In the genomic region with DNA sequence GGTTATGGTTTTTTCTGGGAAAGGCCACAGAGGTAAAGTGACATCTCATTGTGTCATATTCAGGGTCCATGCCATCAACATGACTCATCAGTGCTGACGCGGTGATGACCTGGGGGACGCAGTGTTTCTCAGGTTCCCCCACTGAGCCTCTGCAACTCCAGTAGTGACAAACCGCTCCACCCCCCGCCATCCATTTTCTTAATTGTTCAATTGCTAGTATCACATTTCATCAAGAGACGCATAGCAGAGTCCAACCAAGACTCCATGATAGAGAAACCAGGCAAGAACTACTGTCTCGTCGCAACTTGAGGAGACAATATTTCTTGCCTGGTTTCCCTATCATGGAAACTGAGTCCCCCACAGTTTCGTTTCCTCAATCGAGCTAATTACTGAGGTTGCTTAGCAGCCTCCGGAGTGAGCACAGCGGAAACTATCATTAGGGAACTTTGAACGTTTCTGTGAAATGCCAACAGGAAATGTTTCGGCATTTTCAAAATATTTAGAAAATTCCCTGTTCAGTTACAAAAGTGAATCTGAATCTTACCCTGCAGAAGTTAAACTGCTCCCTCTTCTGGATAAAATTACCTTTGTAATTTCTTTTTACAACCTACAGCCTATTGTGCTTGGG, we compare ENCODE assay signal across 1 cellular context.
A peak's percentile ranks its signal among the peaks of the same experiment; 100 is the strongest.
TF ChIP-seq lines count a peak whose summit lies in the region.

No MANE protein-coding gene starts in this region.

TF ChIP-seq in K562, 482 proteins besides CTCF, POLR2A, EP300 and RAD21 (continued from another document and continues in another):
- TF ChIP-seq, protein P1, sequence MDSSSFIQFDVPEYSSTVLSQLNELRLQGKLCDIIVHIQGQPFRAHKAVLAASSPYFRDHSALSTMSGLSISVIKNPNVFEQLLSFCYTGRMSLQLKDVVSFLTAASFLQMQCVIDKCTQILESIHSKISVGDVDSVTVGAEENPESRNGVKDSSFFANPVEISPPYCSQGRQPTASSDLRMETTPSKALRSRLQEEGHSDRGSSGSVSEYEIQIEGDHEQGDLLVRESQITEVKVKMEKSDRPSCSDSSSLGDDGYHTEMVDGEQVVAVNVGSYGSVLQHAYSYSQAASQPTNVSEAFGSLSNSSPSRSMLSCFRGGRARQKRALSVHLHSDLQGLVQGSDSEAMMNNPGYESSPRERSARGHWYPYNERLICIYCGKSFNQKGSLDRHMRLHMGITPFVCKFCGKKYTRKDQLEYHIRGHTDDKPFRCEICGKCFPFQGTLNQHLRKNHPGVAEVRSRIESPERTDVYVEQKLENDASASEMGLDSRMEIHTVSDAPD (CRISPR knock-in tag; IDR thresholded peaks at IDR 0.05), result no peak
- no peak for TF ChIP-seq TSC22D4 (tag; IDR thresholded peaks at IDR 0.05)
- TF ChIP-seq, protein P2, sequence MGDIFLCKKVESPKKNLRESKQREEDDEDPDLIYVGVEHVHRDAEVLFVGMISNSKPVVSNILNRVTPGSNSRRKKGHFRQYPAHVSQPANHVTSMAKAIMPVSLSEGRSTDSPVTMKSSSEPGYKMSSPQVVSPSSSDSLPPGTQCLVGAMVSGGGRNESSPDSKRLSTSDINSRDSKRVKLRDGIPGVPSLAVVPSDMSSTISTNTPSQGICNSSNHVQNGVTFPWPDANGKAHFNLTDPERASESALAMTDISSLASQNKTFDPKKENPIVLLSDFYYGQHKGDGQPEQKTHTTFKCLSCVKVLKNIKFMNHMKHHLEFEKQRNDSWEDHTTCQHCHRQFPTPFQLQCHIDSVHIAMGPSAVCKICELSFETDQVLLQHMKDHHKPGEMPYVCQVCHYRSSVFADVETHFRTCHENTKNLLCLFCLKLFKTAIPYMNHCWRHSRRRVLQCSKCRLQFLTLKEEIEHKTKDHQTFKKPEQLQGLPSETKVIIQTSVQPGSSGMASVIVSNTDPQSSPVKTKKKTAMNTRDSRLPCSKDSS (IDR thresholded peaks at IDR 0.05; ENCODE audit: low read depth, partially characterized antibody), result no peak
- TF ChIP-seq, protein P3, sequence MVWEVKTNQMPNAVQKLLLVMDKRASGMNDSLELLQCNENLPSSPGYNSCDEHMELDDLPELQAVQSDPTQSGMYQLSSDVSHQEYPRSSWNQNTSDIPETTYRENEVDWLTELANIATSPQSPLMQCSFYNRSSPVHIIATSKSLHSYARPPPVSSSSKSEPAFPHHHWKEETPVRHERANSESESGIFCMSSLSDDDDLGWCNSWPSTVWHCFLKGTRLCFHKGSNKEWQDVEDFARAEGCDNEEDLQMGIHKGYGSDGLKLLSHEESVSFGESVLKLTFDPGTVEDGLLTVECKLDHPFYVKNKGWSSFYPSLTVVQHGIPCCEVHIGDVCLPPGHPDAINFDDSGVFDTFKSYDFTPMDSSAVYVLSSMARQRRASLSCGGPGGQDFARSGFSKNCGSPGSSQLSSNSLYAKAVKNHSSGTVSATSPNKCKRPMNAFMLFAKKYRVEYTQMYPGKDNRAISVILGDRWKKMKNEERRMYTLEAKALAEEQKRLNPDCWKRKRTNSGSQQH (CRISPR knock-in tag; IDR thresholded peaks at IDR 0.05), result 0 out of 2 replicates have a peak, but pooled peaks have one; percentile 38
- no peak for TF ChIP-seq NR4A1 (CRISPR knock-in tag; IDR thresholded peaks at IDR 0.05)
- peak; percentile 85; the same call in 1 of the 2 replicates for TF ChIP-seq NR4A1 (tag; IDR thresholded peaks at IDR 0.05)
- TF ChIP-seq, protein P4, sequence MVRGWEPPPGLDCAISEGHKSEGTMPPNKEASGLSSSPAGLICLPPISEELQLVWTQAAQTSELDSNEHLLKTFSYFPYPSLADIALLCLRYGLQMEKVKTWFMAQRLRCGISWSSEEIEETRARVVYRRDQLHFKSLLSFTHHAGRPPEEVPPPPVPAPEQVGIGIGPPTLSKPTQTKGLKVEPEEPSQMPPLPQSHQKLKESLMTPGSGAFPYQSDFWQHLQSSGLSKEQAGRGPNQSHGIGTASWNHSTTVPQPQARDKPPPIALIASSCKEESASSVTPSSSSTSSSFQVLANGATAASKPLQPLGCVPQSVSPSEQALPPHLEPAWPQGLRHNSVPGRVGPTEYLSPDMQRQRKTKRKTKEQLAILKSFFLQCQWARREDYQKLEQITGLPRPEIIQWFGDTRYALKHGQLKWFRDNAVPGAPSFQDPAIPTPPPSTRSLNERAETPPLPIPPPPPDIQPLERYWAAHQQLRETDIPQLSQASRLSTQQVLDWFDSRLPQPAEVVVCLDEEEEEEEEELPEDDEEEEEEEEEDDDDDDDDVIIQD (CRISPR knock-in tag; IDR thresholded peaks at IDR 0.05), result 0 out of 2 replicates have a peak, but pooled peaks have one; percentile 61
- no peak for TF ChIP-seq TFAM (CRISPR knock-in tag; conservative IDR thresholded peaks at IDR 0.05)
- 0 out of 4 replicates have a peak, but pooled peaks of 1 of the 2 experiments have one; percentile 30 for TF ChIP-seq HDAC1 (IDR thresholded peaks at IDR 0.05)
- TF ChIP-seq ZNF197 (CRISPR knock-in tag; IDR thresholded peaks at IDR 0.05; ENCODE audit: low read depth), result no peak
- peak; percentile 62 for TF ChIP-seq MEIS2 (IDR thresholded peaks at IDR 0.05; ENCODE audit: partially characterized antibody)
- no peak for TF ChIP-seq CHD1 (IDR thresholded peaks at IDR 0.05; ENCODE audit: low read length)
- TF ChIP-seq THRAP3 (IDR thresholded peaks at IDR 0.05; ENCODE audit: borderline replicate concordance), result no peak
- TF ChIP-seq ZNF239 (CRISPR knock-in tag; IDR thresholded peaks at IDR 0.05), result no peak
- TF ChIP-seq, protein P5, sequence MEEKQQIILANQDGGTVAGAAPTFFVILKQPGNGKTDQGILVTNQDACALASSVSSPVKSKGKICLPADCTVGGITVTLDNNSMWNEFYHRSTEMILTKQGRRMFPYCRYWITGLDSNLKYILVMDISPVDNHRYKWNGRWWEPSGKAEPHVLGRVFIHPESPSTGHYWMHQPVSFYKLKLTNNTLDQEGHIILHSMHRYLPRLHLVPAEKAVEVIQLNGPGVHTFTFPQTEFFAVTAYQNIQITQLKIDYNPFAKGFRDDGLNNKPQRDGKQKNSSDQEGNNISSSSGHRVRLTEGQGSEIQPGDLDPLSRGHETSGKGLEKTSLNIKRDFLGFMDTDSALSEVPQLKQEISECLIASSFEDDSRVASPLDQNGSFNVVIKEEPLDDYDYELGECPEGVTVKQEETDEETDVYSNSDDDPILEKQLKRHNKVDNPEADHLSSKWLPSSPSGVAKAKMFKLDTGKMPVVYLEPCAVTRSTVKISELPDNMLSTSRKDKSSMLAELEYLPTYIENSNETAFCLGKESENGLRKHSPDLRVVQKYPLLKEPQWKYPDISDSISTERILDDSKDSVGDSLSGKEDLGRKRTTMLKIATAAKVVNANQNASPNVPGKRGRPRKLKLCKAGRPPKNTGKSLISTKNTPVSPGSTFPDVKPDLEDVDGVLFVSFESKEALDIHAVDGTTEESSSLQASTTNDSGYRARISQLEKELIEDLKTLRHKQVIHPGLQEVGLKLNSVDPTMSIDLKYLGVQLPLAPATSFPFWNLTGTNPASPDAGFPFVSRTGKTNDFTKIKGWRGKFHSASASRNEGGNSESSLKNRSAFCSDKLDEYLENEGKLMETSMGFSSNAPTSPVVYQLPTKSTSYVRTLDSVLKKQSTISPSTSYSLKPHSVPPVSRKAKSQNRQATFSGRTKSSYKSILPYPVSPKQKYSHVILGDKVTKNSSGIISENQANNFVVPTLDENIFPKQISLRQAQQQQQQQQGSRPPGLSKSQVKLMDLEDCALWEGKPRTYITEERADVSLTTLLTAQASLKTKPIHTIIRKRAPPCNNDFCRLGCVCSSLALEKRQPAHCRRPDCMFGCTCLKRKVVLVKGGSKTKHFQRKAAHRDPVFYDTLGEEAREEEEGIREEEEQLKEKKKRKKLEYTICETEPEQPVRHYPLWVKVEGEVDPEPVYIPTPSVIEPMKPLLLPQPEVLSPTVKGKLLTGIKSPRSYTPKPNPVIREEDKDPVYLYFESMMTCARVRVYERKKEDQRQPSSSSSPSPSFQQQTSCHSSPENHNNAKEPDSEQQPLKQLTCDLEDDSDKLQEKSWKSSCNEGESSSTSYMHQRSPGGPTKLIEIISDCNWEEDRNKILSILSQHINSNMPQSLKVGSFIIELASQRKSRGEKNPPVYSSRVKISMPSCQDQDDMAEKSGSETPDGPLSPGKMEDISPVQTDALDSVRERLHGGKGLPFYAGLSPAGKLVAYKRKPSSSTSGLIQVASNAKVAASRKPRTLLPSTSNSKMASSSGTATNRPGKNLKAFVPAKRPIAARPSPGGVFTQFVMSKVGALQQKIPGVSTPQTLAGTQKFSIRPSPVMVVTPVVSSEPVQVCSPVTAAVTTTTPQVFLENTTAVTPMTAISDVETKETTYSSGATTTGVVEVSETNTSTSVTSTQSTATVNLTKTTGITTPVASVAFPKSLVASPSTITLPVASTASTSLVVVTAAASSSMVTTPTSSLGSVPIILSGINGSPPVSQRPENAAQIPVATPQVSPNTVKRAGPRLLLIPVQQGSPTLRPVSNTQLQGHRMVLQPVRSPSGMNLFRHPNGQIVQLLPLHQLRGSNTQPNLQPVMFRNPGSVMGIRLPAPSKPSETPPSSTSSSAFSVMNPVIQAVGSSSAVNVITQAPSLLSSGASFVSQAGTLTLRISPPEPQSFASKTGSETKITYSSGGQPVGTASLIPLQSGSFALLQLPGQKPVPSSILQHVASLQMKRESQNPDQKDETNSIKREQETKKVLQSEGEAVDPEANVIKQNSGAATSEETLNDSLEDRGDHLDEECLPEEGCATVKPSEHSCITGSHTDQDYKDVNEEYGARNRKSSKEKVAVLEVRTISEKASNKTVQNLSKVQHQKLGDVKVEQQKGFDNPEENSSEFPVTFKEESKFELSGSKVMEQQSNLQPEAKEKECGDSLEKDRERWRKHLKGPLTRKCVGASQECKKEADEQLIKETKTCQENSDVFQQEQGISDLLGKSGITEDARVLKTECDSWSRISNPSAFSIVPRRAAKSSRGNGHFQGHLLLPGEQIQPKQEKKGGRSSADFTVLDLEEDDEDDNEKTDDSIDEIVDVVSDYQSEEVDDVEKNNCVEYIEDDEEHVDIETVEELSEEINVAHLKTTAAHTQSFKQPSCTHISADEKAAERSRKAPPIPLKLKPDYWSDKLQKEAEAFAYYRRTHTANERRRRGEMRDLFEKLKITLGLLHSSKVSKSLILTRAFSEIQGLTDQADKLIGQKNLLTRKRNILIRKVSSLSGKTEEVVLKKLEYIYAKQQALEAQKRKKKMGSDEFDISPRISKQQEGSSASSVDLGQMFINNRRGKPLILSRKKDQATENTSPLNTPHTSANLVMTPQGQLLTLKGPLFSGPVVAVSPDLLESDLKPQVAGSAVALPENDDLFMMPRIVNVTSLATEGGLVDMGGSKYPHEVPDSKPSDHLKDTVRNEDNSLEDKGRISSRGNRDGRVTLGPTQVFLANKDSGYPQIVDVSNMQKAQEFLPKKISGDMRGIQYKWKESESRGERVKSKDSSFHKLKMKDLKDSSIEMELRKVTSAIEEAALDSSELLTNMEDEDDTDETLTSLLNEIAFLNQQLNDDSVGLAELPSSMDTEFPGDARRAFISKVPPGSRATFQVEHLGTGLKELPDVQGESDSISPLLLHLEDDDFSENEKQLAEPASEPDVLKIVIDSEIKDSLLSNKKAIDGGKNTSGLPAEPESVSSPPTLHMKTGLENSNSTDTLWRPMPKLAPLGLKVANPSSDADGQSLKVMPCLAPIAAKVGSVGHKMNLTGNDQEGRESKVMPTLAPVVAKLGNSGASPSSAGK (IDR thresholded peaks at IDR 0.05), result no peak; the same call in 1 of the 2 replicates
- no peak for TF ChIP-seq DIDO1 (tag; IDR thresholded peaks at IDR 0.05; ENCODE audit: low read depth)
- peak; percentile 78; the same call in 1 of the 2 replicates for TF ChIP-seq ZNF583 (CRISPR knock-in tag; IDR thresholded peaks at IDR 0.05)
- TF ChIP-seq TCF7 (IDR thresholded peaks at IDR 0.05; ENCODE audit: borderline replicate concordance), result no peak
- TF ChIP-seq SMARCB1 (IDR thresholded peaks at IDR 0.05; ENCODE audit: insufficient read length, low read depth), result no peak
- 0 out of 4 replicates have a peak, but pooled peaks of 1 of the 2 experiments have one; percentile 48 for TF ChIP-seq MAZ (CRISPR knock-in tag; conservative IDR thresholded peaks at IDR 0.05 in 1 of 2, IDR thresholded peaks at IDR 0.05 in 1 of 2)
- TF ChIP-seq CBFB (CRISPR knock-in tag; IDR thresholded peaks at IDR 0.05), result no peak
- peak; percentile 79 for TF ChIP-seq ATF7 (IDR thresholded peaks at IDR 0.05)
- TF ChIP-seq YY1 (IDR thresholded peaks at IDR 0.05; ENCODE audit: borderline replicate concordance in 1 of 3, control insufficient read depth in 1 of 3, extremely low read depth in 1 of 3, insufficient read depth in 3 of 3, insufficient read length in 1 of 3, insufficient replicate concordance in 2 of 3, low read depth in 1 of 3, low read length in 2 of 3), result peak in 1 of 3 experiments; percentile 79
- TF ChIP-seq, protein P6, sequence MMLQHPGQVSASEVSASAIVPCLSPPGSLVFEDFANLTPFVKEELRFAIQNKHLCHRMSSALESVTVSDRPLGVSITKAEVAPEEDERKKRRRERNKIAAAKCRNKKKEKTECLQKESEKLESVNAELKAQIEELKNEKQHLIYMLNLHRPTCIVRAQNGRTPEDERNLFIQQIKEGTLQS (IDR thresholded peaks at IDR 0.05), result peak; percentile 99
- TF ChIP-seq, protein P6 (CRISPR knock-in tag; conservative IDR thresholded peaks at IDR 0.05), result peak; percentile 58; the same call in 1 of the 2 replicates
- 0 out of 2 replicates have a peak, but pooled peaks have one; percentile 22 for TF ChIP-seq ETV1 (tag; conservative IDR thresholded peaks at IDR 0.05; ENCODE audit: low read depth)
- no peak for TF ChIP-seq RFX7 (CRISPR knock-in tag; IDR thresholded peaks at IDR 0.05)
- TF ChIP-seq FOXP1 (CRISPR knock-in tag; IDR thresholded peaks at IDR 0.05), result no peak
- TF ChIP-seq CBX8 (IDR thresholded peaks at IDR 0.05; ENCODE audit: borderline replicate concordance, extremely low read depth, low read depth, low read length, poor library complexity, severe bottlenecking), result no peak
- TF ChIP-seq, protein P7, sequence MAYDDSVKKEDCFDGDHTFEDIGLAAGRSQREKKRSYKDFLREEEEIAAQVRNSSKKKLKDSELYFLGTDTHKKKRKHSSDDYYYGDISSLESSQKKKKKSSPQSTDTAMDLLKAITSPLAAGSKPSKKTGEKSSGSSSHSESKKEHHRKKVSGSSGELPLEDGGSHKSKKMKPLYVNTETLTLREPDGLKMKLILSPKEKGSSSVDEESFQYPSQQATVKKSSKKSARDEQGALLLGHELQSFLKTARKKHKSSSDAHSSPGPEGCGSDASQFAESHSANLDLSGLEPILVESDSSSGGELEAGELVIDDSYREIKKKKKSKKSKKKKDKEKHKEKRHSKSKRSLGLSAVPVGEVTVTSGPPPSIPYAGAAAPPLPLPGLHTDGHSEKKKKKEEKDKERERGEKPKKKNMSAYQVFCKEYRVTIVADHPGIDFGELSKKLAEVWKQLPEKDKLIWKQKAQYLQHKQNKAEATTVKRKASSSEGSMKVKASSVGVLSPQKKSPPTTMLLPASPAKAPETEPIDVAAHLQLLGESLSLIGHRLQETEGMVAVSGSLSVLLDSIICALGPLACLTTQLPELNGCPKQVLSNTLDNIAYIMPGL (CRISPR knock-in tag; IDR thresholded peaks at IDR 0.05), result no peak
- TF ChIP-seq ZNF224 (CRISPR knock-in tag; IDR thresholded peaks at IDR 0.05), result no peak
- no peak for TF ChIP-seq ZBED1 (IDR thresholded peaks at IDR 0.05)
- peak; percentile 61; the same call in 1 of the 2 replicates for TF ChIP-seq MECOM (CRISPR knock-in tag; IDR thresholded peaks at IDR 0.05)
- no peak for TF ChIP-seq CBX5 (IDR thresholded peaks at IDR 0.05; ENCODE audit: borderline replicate concordance, low read depth)
- peak; percentile 65; the same call in 1 of the 2 replicates for TF ChIP-seq BRD4 (IDR thresholded peaks at IDR 0.05)
- TF ChIP-seq BRD9 (IDR thresholded peaks at IDR 0.05; ENCODE audit: low read depth, partially characterized antibody), result peak; percentile 89
- TF ChIP-seq YBX1 (IDR thresholded peaks at IDR 0.05), result no peak
